In the genomic region with DNA sequence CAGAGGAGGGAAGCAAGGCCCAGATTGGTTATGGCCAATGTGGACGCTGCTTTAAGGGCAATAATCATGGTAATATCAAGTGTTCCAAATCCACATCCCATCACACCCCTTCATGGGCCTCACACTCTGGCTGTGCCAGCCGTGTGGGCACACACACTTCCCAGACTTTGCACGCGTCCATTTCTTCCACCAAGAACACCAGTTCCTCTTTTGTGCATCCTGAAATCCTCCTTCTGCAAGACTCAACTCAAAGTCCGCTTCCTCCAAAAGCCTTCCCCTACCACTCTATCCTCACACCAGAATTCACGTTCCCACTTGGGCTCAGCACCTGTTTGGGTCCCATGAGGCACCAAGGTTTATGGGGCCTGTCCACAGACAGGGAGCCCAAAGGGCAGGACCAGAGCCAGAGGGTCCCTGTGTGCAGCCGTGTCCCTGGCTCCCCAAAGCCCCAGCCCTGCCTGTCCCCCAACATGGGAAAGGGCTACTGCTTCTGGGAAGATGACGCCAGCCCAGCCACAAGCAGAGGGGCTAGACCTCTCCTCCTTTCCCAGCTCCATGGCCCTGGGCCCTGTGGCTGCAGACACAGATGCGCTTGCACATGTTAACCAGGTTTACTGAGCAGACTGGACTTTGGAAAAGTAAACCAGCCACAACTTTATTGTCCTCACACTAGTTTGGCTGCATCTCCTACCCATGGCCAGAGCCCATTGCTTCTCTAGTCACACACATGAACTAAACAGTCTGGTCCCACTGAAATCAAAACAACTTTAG, we compare ENCODE assay signal across 2 cellular contexts.
TF ChIP-seq lines count a peak whose summit lies in the region.

No MANE protein-coding gene starts in this region.

TF ChIP-seq in K562, 482 proteins besides CTCF, POLR2A, EP300 and RAD21:
- TF ChIP-seq SPI1 (IDR thresholded peaks at IDR 0.05; ENCODE audit: borderline replicate concordance, low read depth, low read length) = peak; percentile 67
- TF ChIP-seq FOXJ2 (tag; IDR thresholded peaks at IDR 0.05) = no peak
- no peak for TF ChIP-seq MTA2 (IDR thresholded peaks at IDR 0.05; ENCODE audit: low read depth)
- TF ChIP-seq SMARCA4 (IDR thresholded peaks at IDR 0.05) = no peak
- TF ChIP-seq NFE2L1 (tag; IDR thresholded peaks at IDR 0.05; ENCODE audit: borderline replicate concordance, low read depth) = no peak
- TF ChIP-seq THAP7 (CRISPR knock-in tag; IDR thresholded peaks at IDR 0.05) = no peak
- no peak for TF ChIP-seq ZNF449 (CRISPR knock-in tag; IDR thresholded peaks at IDR 0.05)
- TF ChIP-seq ZC3H8 (IDR thresholded peaks at IDR 0.05) = no peak

TF ChIP-seq in liver, 16 proteins besides CTCF, POLR2A, EP300 and RAD21:
- no peak for TF ChIP-seq ZBTB33 (IDR thresholded peaks at IDR 0.05)
- peak; percentile 88 for TF ChIP-seq SP1 (IDR thresholded peaks at IDR 0.05)
- TF ChIP-seq REST (IDR thresholded peaks at IDR 0.05) = peak; percentile 78
- TF ChIP-seq GABPA (IDR thresholded peaks at IDR 0.05 in 1 of 2, conservative IDR thresholded peaks at IDR 0.05 in 1 of 2) = no peak
- TF ChIP-seq NR2F2 (IDR thresholded peaks at IDR 0.05) = no peak
- TF ChIP-seq ATF3 (IDR thresholded peaks at IDR 0.05) = no peak
- TF ChIP-seq RXRA (IDR thresholded peaks at IDR 0.05) = peak; percentile 23 to 67
- TF ChIP-seq FOXA1 (IDR thresholded peaks at IDR 0.05) = peak; percentile 97
- TF ChIP-seq TAF1 (conservative IDR thresholded peaks at IDR 0.05) = no peak
- no peak for TF ChIP-seq JUND (IDR thresholded peaks at IDR 0.05)
- TF ChIP-seq EGR1 (IDR thresholded peaks at IDR 0.05; ENCODE audit: low read depth in 2 of 2) = no peak
- peak; percentile 94 to 96 for TF ChIP-seq HNF4A (conservative IDR thresholded peaks at IDR 0.05)
- TF ChIP-seq HNF4G (IDR thresholded peaks at IDR 0.05) = peak; percentile 81
- peak; percentile 69 for TF ChIP-seq YY1 (IDR thresholded peaks at IDR 0.05)
- peak; percentile 98 for TF ChIP-seq FOXA2 (IDR thresholded peaks at IDR 0.05)
- peak; percentile 76 for TF ChIP-seq MAX (IDR thresholded peaks at IDR 0.05)
